8 cellular contexts compared by ENCODE assay signal in genomic region chr1:61082336-61083013, GRCh38. TPM values are rescaled to one million over a fixed set of nuclear protein-coding genes. Genes with fewer than 3 reads are reported as not detected.
DNase-seq lines count a peak whose midpoint lies in the region; ATAC-seq and TF ChIP-seq lines count a peak whose summit lies in the region.

Gene NFIA, plus strand, starts transcription at chr1:61082561.

- no peaks in the 10 kb centered on the region for H3K36me3 Mint-ChIP-seq in WTC11

- H3K4me3 Mint-ChIP-seq in WTC11, result peak within 1 kb of the TSS; percentile 87

- no peaks in the 10 kb centered on the region for H3K9me3 Mint-ChIP-seq in WTC11

- H3K4me1 Mint-ChIP-seq in WTC11, result peaks cover 53% of the 10 kb centered on the region

- H3K27me3 Mint-ChIP-seq in WTC11 (ENCODE audit: low read depth), result peaks cover 67% of the 10 kb centered on the region

- no peak for TF ChIP-seq CTCF in WTC11 (IDR thresholded peaks at IDR 0.05)

- peak; percentile 64 for DNase-seq in ELF-1 (ENCODE audit: low read depth, low spot score)
- peak; percentile 88 for DNase-seq in NCI-H2029 (lab: John Stamatoyannopoulos, UW)
- DNase-seq in WTC11 (ENCODE audit: low spot score), result peak; percentile 49
- peak; percentile 80 for DNase-seq in dermis blood vessel endothelial cell
- DNase-seq in left kidney (ENCODE audit: low read depth, low spot score), result peak; percentile 89
- DNase-seq in stimulated activated CD4-positive, alpha-beta T cell treated with anti-CD3 and anti-CD28 coated beads, Interleukin-4, amount 100 ng/mL, for 4 hours, result peak; percentile 7 to 11

- H3K27ac Mint-ChIP-seq in WTC11, result no peak within 1 kb of the TSS

- POLR2A ChIA-PET in WTC11 (lab: Charles Lee), result interaction anchor here (1.0 kb wide), 1 partner anchor 25 kb away, joined by 6 read pairs; no protein-coding TSS in a partner anchor

- CTCF ChIA-PET in WTC11 (lab: Charles Lee), result interaction anchor here (0.9 to 1.7 kb wide), 2 partner anchors 32 to 39 kb away, joined by 3 to 16 read pairs; no protein-coding TSS in a partner anchor

- ATAC-seq in WTC11, result peak; percentile 20
- no peak for ATAC-seq in GM21717 (IDR thresholded peaks at IDR 0.05; ENCODE audit: unreplicated experiment)
- no peak for ATAC-seq in GM18873 (IDR thresholded peaks at IDR 0.05; ENCODE audit: low FRiP score, unreplicated experiment)

TF ChIP-seq in WTC11, 78 proteins besides CTCF, POLR2A, EP300 and RAD21:
- TF ChIP-seq RORB (CRISPR knock-in tag; IDR thresholded peaks at IDR 0.05), result no peak
- no peak for TF ChIP-seq PRRX2 (CRISPR knock-in tag; IDR thresholded peaks at IDR 0.05)
- TF ChIP-seq NFYB (CRISPR knock-in tag; conservative IDR thresholded peaks at IDR 0.05; ENCODE audit: low read depth), result no peak
- TF ChIP-seq ATF6 (CRISPR knock-in tag; IDR thresholded peaks at IDR 0.05), result no peak
- no peak for TF ChIP-seq SMAD3 (CRISPR knock-in tag; IDR thresholded peaks at IDR 0.05; ENCODE audit: borderline replicate concordance)
- TF ChIP-seq E2F5 (CRISPR knock-in tag; IDR thresholded peaks at IDR 0.05), result no peak
- TF ChIP-seq MLX (CRISPR knock-in tag; IDR thresholded peaks at IDR 0.05), result no peak
- TF ChIP-seq ZNF317 (CRISPR knock-in tag; IDR thresholded peaks at IDR 0.05; ENCODE audit: borderline replicate concordance, low read depth), result no peak
- no peak for TF ChIP-seq GRHL2 (CRISPR knock-in tag; IDR thresholded peaks at IDR 0.05; ENCODE audit: insufficient replicate concordance, severe bottlenecking)

RNA-seq across cellular contexts. Expression of gene NFIA, which starts in this region (rescaled TPM):
- total RNA-seq in WTC11 (2021) (7.3 to 16.7 TPM (median 8.6 TPM) in 3 replicates), dermis blood vessel endothelial cell (12.4 and 23.2 TPM in 2 replicates)

Comparison
In these comparisons a context has a peak if more than half of its experiments do, and no peak if none do; other contexts are left out.
1. DNase-seq: peak in every context shown above with its lines; median percentile 89 in left kidney; 88 in NCI-H2029; 80 in dermis blood vessel endothelial cell; 64 in ELF-1; 49 in WTC11; 9 in stimulated activated CD4-positive, alpha-beta T cell treated with anti-CD3 and anti-CD28 coated beads, Interleukin-4, amount 100 ng/mL, for 4 hours.